Comparison of ENCODE assay signal across 9 cellular contexts in the genomic region with DNA sequence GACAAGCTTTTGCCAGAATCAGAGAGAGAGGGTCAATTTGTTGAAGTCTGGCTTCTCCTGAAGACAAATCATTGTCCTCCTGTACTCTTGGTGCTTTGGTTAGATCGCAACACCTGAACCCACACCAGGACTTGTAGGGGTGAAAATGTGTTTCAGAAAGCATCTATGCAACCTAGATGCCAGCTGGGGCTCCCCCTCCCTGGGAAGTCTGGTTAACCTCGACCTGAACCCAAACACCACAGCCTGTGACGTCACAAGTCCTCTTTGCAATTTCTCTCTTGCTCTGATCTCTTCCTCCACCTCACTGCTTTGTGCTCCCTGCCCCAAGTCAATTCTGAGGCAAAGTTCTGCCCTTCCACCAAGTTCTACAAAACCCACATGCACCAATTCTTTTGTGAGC. TPM values are rescaled to one million over a fixed set of nuclear protein-coding genes. Genes with fewer than 3 reads are reported as not detected.
A peak's percentile ranks its signal among the peaks of the same experiment; 100 is the strongest.
DNase-seq lines count a peak whose midpoint lies in the region; ATAC-seq, FAIRE-seq and TF ChIP-seq lines count a peak whose summit lies in the region.
"Had no signal": no experiment of that assay in that cellular context is flagged by ENCODE, and none has a peak within 500 bp of the region (broad histone marks: within the 10 kb centered on the region; RNA-seq: fewer than 3 reads in every experiment).

No MANE protein-coding gene starts in this region.

- no peak overlapping the region for H2BK5ac ChIP-seq in mesendoderm (ENCODE audit: low read length)

- H3K36me3 ChIP-seq in HepG2 (replicated peaks in 1 of 2; ENCODE audit: control insufficient read depth in 1 of 2, insufficient read depth in 2 of 2, low read length in 2 of 2) (no peaks in the 10 kb centered on the region), mesendoderm (ENCODE audit: control insufficient read depth, insufficient read depth, low read length) (no peaks in the 10 kb centered on the region), MG63 (no peaks in the 10 kb centered on the region)

- no peak for TF ChIP-seq RAD21 in HepG2 (CRISPR knock-in tag; IDR thresholded peaks at IDR 0.05)

- H3K27ac ChIP-seq in HepG2 (ENCODE audit: extremely low read length, insufficient read depth, low read length) (no peak overlapping the region), coronary artery (no peak overlapping the region), mesendoderm (ENCODE audit: low read depth, low read length) (no peak overlapping the region)

- H3K18ac ChIP-seq in mesendoderm (ENCODE audit: low read length) = no peak overlapping the region

- H3K4me1 ChIP-seq in HepG2 (ENCODE audit: insufficient read depth, low read length) (no peaks in the 10 kb centered on the region), mesendoderm (ENCODE audit: control insufficient read depth, low read depth, low read length) (no peaks in the 10 kb centered on the region)

- H3K9ac ChIP-seq in HepG2 (ENCODE audit: insufficient read depth, low read depth, low read length) (no peak overlapping the region), mesendoderm (ENCODE audit: low read length) (no peak overlapping the region)

- H3K9me3 ChIP-seq in HepG2 (ENCODE audit: low read length) (no peaks in the 10 kb centered on the region), MG63 (no peaks in the 10 kb centered on the region)

- CTCF ChIA-PET in activated B cell treated with CpG ODN at 0.5 μM for 24 hours (lab: Charles Lee) = interaction anchor here (3.0 kb wide), 1 partner anchor 19 kb away, joined by 14 read pairs; no protein-coding TSS in a partner anchor
- CTCF ChIA-PET in HepG2 (lab: Yijun Ruan, JAX; ENCODE audit: low intra/inter-chr PET ratio, low total read pairs) = no interaction called here

- no peaks in the 10 kb centered on the region for H4K20me1 ChIP-seq in HepG2 (ENCODE audit: insufficient read depth, low read length)

- no peak overlapping the region for H3K4ac ChIP-seq in mesendoderm (ENCODE audit: low read depth, low read length)

- BruUV-seq in HepG2 (replicated peaks; lab: Mats Ljungman, UMichigan) = no TSS peak

- no peak overlapping the region for H4K8ac ChIP-seq in mesendoderm (ENCODE audit: low read depth, low read length)

- H3K4me1 Mint-ChIP-seq in activated B cell treated with CpG ODN at 0.5 μM for 24 hours = peaks cover 84% of the 10 kb centered on the region

- no peak overlapping the region for H3K4me3 ChIP-seq in HepG2 (replicated peaks in 1 of 3; ENCODE audit: insufficient read depth in 1 of 3, low read depth in 2 of 3, low read length in 3 of 3)
- H3K4me3 ChIP-seq in coronary artery = no peak overlapping the region
- no peak overlapping the region for H3K4me3 ChIP-seq in mesendoderm (ENCODE audit: low read length)
- no peak overlapping the region for H3K4me3 ChIP-seq in MG63

- no peaks in the 10 kb centered on the region for H3K27me3 Mint-ChIP-seq in activated B cell treated with CpG ODN at 0.5 μM for 24 hours

- H3K9me3 Mint-ChIP-seq in activated B cell treated with CpG ODN at 0.5 μM for 24 hours = no peaks in the 10 kb centered on the region

- no peak overlapping the region for H4K5ac ChIP-seq in mesendoderm (ENCODE audit: low read length)

- no peak for TF ChIP-seq EP300 in HepG2 (IDR thresholded peaks at IDR 0.05; ENCODE audit: low read depth in 2 of 2, low read length in 2 of 2)
- no peak for TF ChIP-seq EP300 in HepG2 (CRISPR knock-in tag; IDR thresholded peaks at IDR 0.05; ENCODE audit: borderline replicate concordance)

- H3K27ac Mint-ChIP-seq in activated B cell treated with CpG ODN at 0.5 μM for 24 hours = peak overlapping the region; percentile 93

- POLR2A ChIA-PET in activated B cell treated with CpG ODN at 0.5 μM for 24 hours (lab: Charles Lee) (interaction anchor here (0.6 to 8.4 kb wide), 4 partner anchors 13 to 44 kb away, joined by 4 to 120 read pairs (median 5); a partner anchor contains a TSS), HepG2 (lab: Yijun Ruan, JAX) (no interaction called here)

- no peak overlapping the region for H2BK15ac ChIP-seq in mesendoderm (replicated peaks; ENCODE audit: low read depth)

- no peak overlapping the region for H2AFZ ChIP-seq in HepG2 (ENCODE audit: low read length)

- no peak overlapping the region for H3K4me2 ChIP-seq in HepG2 (ENCODE audit: low read depth, low read length)
- H3K4me2 ChIP-seq in mesendoderm (ENCODE audit: low read length) = no peak overlapping the region

- no peak for TF ChIP-seq POLR2A in HepG2 (IDR thresholded peaks at IDR 0.05; ENCODE audit: insufficient read depth in 1 of 2, low read depth in 2 of 2, low read length in 2 of 2)

- ATAC-seq in HG02870 (IDR thresholded peaks at IDR 0.05; ENCODE audit: unreplicated experiment) = peak; percentile 59
- ATAC-seq in activated B cell treated with CpG ODN at 0.5 μM for 24 hours (ENCODE audit: low read depth) = peak; percentile 50
- no peak for ATAC-seq in HepG2

- no peak overlapping the region for H2BK120ac ChIP-seq in mesendoderm (ENCODE audit: low read depth, low read length)

- H3K27me3 ChIP-seq in HepG2 (ENCODE audit: control insufficient read depth in 1 of 2, insufficient read depth in 2 of 2, low read length in 2 of 2) (0 out of 5 replicates have a peak, but pooled peaks cover 0 to 3% of the 10 kb centered on the region in 2 experiments), mesendoderm (ENCODE audit: insufficient read depth, low read length, poor library complexity) (no peaks in the 10 kb centered on the region), MG63 (no peaks in the 10 kb centered on the region)

- H3K79me1 ChIP-seq in mesendoderm (ENCODE audit: low read length) = no peaks in the 10 kb centered on the region

- intact Hi-C loops in activated B cell treated with CpG ODN at 0.5 μM for 24 hours (cut with micrococcal nuclease) (loop anchor here (2.0 kb wide), 1 partner anchor 13 kb away; no protein-coding TSS in a partner anchor), HepG2 (cut with micrococcal nuclease; ENCODE audit: unreplicated experiment) (no loop called here)

- H3K79me2 ChIP-seq in HepG2 (ENCODE audit: insufficient read depth, low read length) (no peaks in the 10 kb centered on the region), mesendoderm (ENCODE audit: control insufficient read depth, insufficient read depth, low read length) (no peaks in the 10 kb centered on the region)

- no peak overlapping the region for H2AK5ac ChIP-seq in mesendoderm (ENCODE audit: low read length)

- DNase-seq in GM13977 (ENCODE audit: low spot score) (peak; percentile 33), activated B cell treated with CpG ODN at 0.5 μM for 24 hours (peak; percentile 34), HepG2 (ENCODE audit: low spot score) (no peak), coronary artery (ENCODE audit: low spot score) (no peak), OCI-M2 (lab: John Stamatoyannopoulos, UW; ENCODE audit: unreplicated experiment) (no peak), mesendoderm (no peak), MG63 (no peak)

- WGBS in HepG2 (ENCODE audit: low lambda C conversion rate) = 24% methylated on average over 3 of the region's 3 CpGs
- no CpG with 5 or more reads among the region's 3 CpGs for WGBS in mesendoderm (ENCODE audit: extremely low coverage, insufficient coverage, low lambda C conversion rate)

- in situ Hi-C loops in GM13977 (cut with MboI; ENCODE audit: low pct_unique_long_range_greater_than_20kb, low sequenced_read_pairs, unreplicated experiment) = no loop called here
- in situ Hi-C loops in HepG2 (cut with HindIII; ENCODE audit: extremely low pct_ligation_motif_present, low pct_unique_long_range_greater_than_20kb) = no loop called here

- peak overlapping the region; percentile 57 for H3K4me3 Mint-ChIP-seq in activated B cell treated with CpG ODN at 0.5 μM for 24 hours

- no peak overlapping the region for H3K56ac ChIP-seq in mesendoderm (ENCODE audit: low read length)

- FAIRE-seq in HepG2 (lab: Jason Lieb, UNC) = no peak
- FAIRE-seq: keratinocyte had no signal

- TF ChIP-seq CTCF in GM13977 (IDR thresholded peaks at IDR 0.05; ENCODE audit: extremely low read depth, insufficient read depth, missing control alignments) = no peak
- no peak for TF ChIP-seq CTCF in activated B cell treated with CpG ODN at 0.5 μM for 24 hours (IDR thresholded peaks at IDR 0.05)
- no peak for TF ChIP-seq CTCF in HepG2 (CRISPR knock-in tag; IDR thresholded peaks at IDR 0.05)
- no peak for TF ChIP-seq CTCF in coronary artery (IDR thresholded peaks at IDR 0.05)

- H3K36me3 Mint-ChIP-seq in activated B cell treated with CpG ODN at 0.5 μM for 24 hours (ENCODE audit: low read depth) = no peaks in the 10 kb centered on the region

- H3K23ac ChIP-seq in mesendoderm (ENCODE audit: low read length) = no peak overlapping the region

TF ChIP-seq in HepG2, 621 proteins besides CTCF, POLR2A, EP300 and RAD21 (continues in another document):
- peak; percentile 98 for TF ChIP-seq CREB1 (IDR thresholded peaks at IDR 0.05)
- no peak for TF ChIP-seq CREB1 (CRISPR knock-in tag; IDR thresholded peaks at IDR 0.05)
- TF ChIP-seq ATF7 (IDR thresholded peaks at IDR 0.05) = peak; percentile 21; the same call in 1 of the 2 replicates
- no peak for TF ChIP-seq ATF7 (CRISPR knock-in tag; IDR thresholded peaks at IDR 0.05)

RNA-seq across cellular contexts. Expression of a gene that starts 42.8 kb away (rescaled TPM):
- 91.4 and 93.2 TPM in 2 replicates for total RNA-seq in activated B cell treated with CpG ODN at 0.5 μM for 24 hours
- 47.6 and 59.5 TPM in 2 replicates for total RNA-seq in HepG2 (2016; rRNA removed; fragmentation: Illumina TruSeq; extraction: Trizol)
- 4.1 and 5.1 TPM in 2 replicates for total RNA-seq in HepG2 (2016; cell fraction: cytosol; rRNA removed; fragmentation: Illumina TruSeq; extraction: Trizol; ENCODE audit: low read depth)
- total RNA-seq in HepG2 (2016; cell fraction: insoluble cytoplasmic fraction; rRNA removed; fragmentation: Illumina TruSeq; extraction: Trizol) = 41.1 and 53.7 TPM in 2 replicates
- 12.0 and 12.6 TPM in 2 replicates for total RNA-seq in HepG2 (2016; cell fraction: membrane; rRNA removed; fragmentation: Illumina TruSeq; extraction: Trizol)
- total RNA-seq in HepG2 (2016; cell fraction: nucleus; rRNA removed; fragmentation: Illumina TruSeq; extraction: Trizol) = 76.5 and 77.4 TPM in 2 replicates
- polyA plus RNA-seq in HepG2 (2011; rRNA removed) = 17.2 and 18.8 TPM in 2 replicates
- 9.7 and 11.6 TPM in 2 replicates for polyA plus RNA-seq in HepG2 (2011; cell fraction: cytosol; rRNA removed)
- 39.7 and 46.5 TPM in 2 replicates for polyA plus RNA-seq in HepG2 (2011; cell fraction: nucleus; rRNA removed)
- polyA plus RNA-seq in HepG2 (2012) = 24.9 and 34.6 TPM in 2 replicates
- 1.2 and 1.6 TPM in 2 replicates for polyA plus RNA-seq in HepG2 (2016; cell fraction: cytosol; fragmentation: Illumina TruSeq; extraction: Trizol; ENCODE audit: low read depth)
- 34.7 and 34.9 TPM in 2 replicates for polyA plus RNA-seq in HepG2 (2016; cell fraction: insoluble cytoplasmic fraction; fragmentation: Illumina TruSeq; extraction: Trizol; ENCODE audit: low read depth)
- polyA plus RNA-seq in HepG2 (2016; cell fraction: membrane; fragmentation: Illumina TruSeq; extraction: Trizol; ENCODE audit: low read depth) = 3.3 and 5.2 TPM in 2 replicates
- polyA plus RNA-seq in HepG2 (2016; cell fraction: nucleus; fragmentation: Illumina TruSeq; extraction: Trizol; ENCODE audit: insufficient read depth, low read depth) = 84.4 and 87.2 TPM in 2 replicates
- 35.1 and 36.7 TPM in 2 replicates for polyA minus RNA-seq in HepG2 (2011; rRNA and poly(A)+ RNA removed; ENCODE audit: low replicate concordance)
- polyA minus RNA-seq in HepG2 (2011; cell fraction: cytosol; rRNA and poly(A)+ RNA removed) = 23.3 and 27.0 TPM in 2 replicates
- 181 and 197 TPM in 2 replicates for polyA minus RNA-seq in HepG2 (2011; cell fraction: nucleus; rRNA and poly(A)+ RNA removed)
- polyA plus RNA-seq in mesendoderm (2013, experiment 1 of 2) = 15.3 TPM
- 14.4 TPM for polyA plus RNA-seq in mesendoderm (2013, experiment 2 of 2)
- total RNA-seq in MG63 (2014; rRNA removed; shearing (Covaris generic); ENCODE audit: low replicate concordance) = 9.9 and 12.3 TPM in 2 replicates

Comparison
In these comparisons a context has a peak if more than half of its experiments do, and no peak if none do; other contexts are left out.
1. DNase-seq: peak in GM13977 (single experiment) and activated B cell treated with CpG ODN at 0.5 μM for 24 hours (single experiment); none in HepG2 (single experiment), coronary artery (single experiment), OCI-M2 (single experiment), mesendoderm (single experiment) and MG63 (single experiment).